ENCODE assay signal across 8 cellular contexts in genomic region chr3:198146070-198146469, GRCh38.
DNase-seq lines count a peak whose midpoint lies in the region; TF ChIP-seq lines count a peak whose summit lies in the region.
"Not testable (repeated sequence)": the region's sequence is repeated elsewhere in the genome, so short reads cannot be mapped to it uniquely, and the experiment has no call there.

No MANE protein-coding gene starts in this region.

- CTCF ChIA-PET in AG04450 (lab: Charles Lee): not testable (repeated sequence)

- in situ Hi-C loops in astrocyte of the spinal cord (cut with HindIII; ENCODE audit: low sequenced_read_pairs): not testable (repeated sequence)

- H3K4me3 ChIP-seq in AG04450 (ENCODE audit: low read depth, low read length); HFF-Myc (replicated peaks; ENCODE audit: low read depth, low read length); astrocyte of the spinal cord (ENCODE audit: low read depth, low read length); fibroblast of lung (replicated peaks in 1 of 4; ENCODE audit: control extremely low read depth in 1 of 4, insufficient read depth in 1 of 4, low read depth in 3 of 4, low read length in 4 of 4); kidney epithelial cell (ENCODE audit: low read depth, low read length): not testable (repeated sequence)

- H3K9ac ChIP-seq in fibroblast of lung (ENCODE audit: insufficient read depth, low read length): not testable (repeated sequence)

- not testable (repeated sequence) for H2AFZ ChIP-seq in fibroblast of lung (ENCODE audit: low read length)

- not testable (repeated sequence) for H3K27ac ChIP-seq in AG04450 (ENCODE audit: low read depth, low read length); fibroblast of lung (ENCODE audit: insufficient read depth, low read length)

- H3K4me1 ChIP-seq in fibroblast of lung (ENCODE audit: control insufficient read depth, extremely low read depth, insufficient read depth, low read length): not testable (repeated sequence)

- not testable (repeated sequence) for H3K4me2 ChIP-seq in fibroblast of lung (ENCODE audit: extremely low read depth, insufficient read depth, low read length)

- not testable (repeated sequence) for H4K20me1 ChIP-seq in fibroblast of lung (ENCODE audit: control insufficient read depth, extremely low read depth, insufficient read depth, low read length)

- DNase-seq in AG04450 (ENCODE audit: low read depth, low spot score) (peak; percentile 2), HFF-Myc (ENCODE audit: extremely low read depth, low read depth) (peak; percentile 14), M059J (ENCODE audit: low read depth) (peak; percentile 78), astrocyte of the spinal cord (ENCODE audit: low read depth, low spot score) (peak; percentile 39), dermis blood vessel endothelial cell (peak; percentile 9), fibroblast of lung (ENCODE audit: low read depth in 2 of 2) (peak; percentile 17 to 43), kidney epithelial cell (ENCODE audit: low read depth) (peak; percentile 12), renal cortical epithelial cell (ENCODE audit: low read depth) (peak; percentile 48)

- H3K36me3 ChIP-seq in fibroblast of lung (ENCODE audit: control insufficient read depth, insufficient read depth, low read length); kidney epithelial cell (ENCODE audit: control insufficient read depth, insufficient read depth, low read length): not testable (repeated sequence)

- POLR2A ChIA-PET in AG04450 (lab: Yijun Ruan, JAX): not testable (repeated sequence)

- not testable (repeated sequence) for H3K27me3 ChIP-seq in AG04450 (ENCODE audit: control insufficient read depth, insufficient read depth, low read length); fibroblast of lung (ENCODE audit: control insufficient read depth, insufficient read depth, low read length); kidney epithelial cell (ENCODE audit: control insufficient read depth, insufficient read depth, low read length)

- TF ChIP-seq CTCF in AG04450 (IDR thresholded peaks at IDR 0.05; ENCODE audit: low read depth, low read length); HFF-Myc (IDR thresholded peaks at IDR 0.05; ENCODE audit: low read depth, low read length, missing control alignments); astrocyte of the spinal cord (IDR thresholded peaks at IDR 0.05; ENCODE audit: low read depth, low read length); fibroblast of lung (conservative IDR thresholded peaks at IDR 0.05 in 1 of 2, IDR thresholded peaks at IDR 0.05 in 1 of 2; ENCODE audit: low read depth in 1 of 2, low read length in 2 of 2); kidney epithelial cell (IDR thresholded peaks at IDR 0.05; ENCODE audit: insufficient read depth, low read length, poor library complexity, severe bottlenecking): not testable (repeated sequence)

- H3K79me2 ChIP-seq in fibroblast of lung (ENCODE audit: control insufficient read depth, insufficient read depth, low read length): not testable (repeated sequence)

- H3K9me3 ChIP-seq in AG04450 (ENCODE audit: control insufficient read depth, insufficient read depth, low read length); fibroblast of lung (ENCODE audit: control insufficient read depth, insufficient read depth, low read depth, low read length): not testable (repeated sequence)

Comparison
In these comparisons a context has a peak if more than half of its experiments do, and no peak if none do; other contexts are left out.
1. DNase-seq: peak in every context shown above with its lines; median percentile 78 in M059J; 48 in renal cortical epithelial cell; 39 in astrocyte of the spinal cord; 30 in fibroblast of lung; 14 in HFF-Myc; 12 in kidney epithelial cell; 9 in dermis blood vessel endothelial cell; 2 in AG04450.